Comparison of ENCODE assay signal across 14 cellular contexts in genomic region chr1:12597792-12598191, GRCh38. TPM values are rescaled to one million over a fixed set of nuclear protein-coding genes. Genes with fewer than 3 reads are reported as not detected.
DNase-seq lines count a peak whose midpoint lies in the region; ATAC-seq lines count a peak whose summit lies in the region.
"Had no signal": no experiment of that assay in that cellular context is flagged by ENCODE, and none has a peak within 500 bp of the region (broad histone marks: within the 10 kb centered on the region; RNA-seq: fewer than 3 reads in every experiment).

No MANE protein-coding gene starts in this region.

- in situ Hi-C loops in Caki2 (cut with HindIII; ENCODE audit: low pct_unique_long_range_greater_than_20kb, low sequenced_read_pairs) = no loop called here

- H3K9me3 ChIP-seq in T-helper 17 cell (ENCODE audit: control insufficient read depth, low read length, poor library complexity, severe bottlenecking) = no peaks in the 10 kb centered on the region
- H3K9me3 ChIP-seq: SK-N-SH had no signal

- H3K9me3 Mint-ChIP-seq in immature natural killer cell = no peaks in the 10 kb centered on the region
- no peaks in the 10 kb centered on the region for H3K9me3 Mint-ChIP-seq in stimulated activated naive B cell treated with anti-CD40 and anti-IgM and Interleukin-4, amounts not matched to agents 10 μg/mL and 1 μg/mL and 100 μg/mL, for 72 hours
- H3K9me3 Mint-ChIP-seq: neural crest cell had no signal

- intact Hi-C loops in posterior vena cava (cut with DNase I) = loop anchor here (5.0 to 10.0 kb wide), 2 partner anchors 45 to 113 kb away; no protein-coding TSS in a partner anchor

- peak; percentile 85 for DNase-seq in Caki2 (ENCODE audit: low read depth)
- DNase-seq in T-helper 17 cell = no peak
- DNase-seq in immature natural killer cell = no peak
- DNase-seq in stimulated activated naive B cell treated with anti-CD40 and anti-IgM and Interleukin-4, amounts not matched to agents 10 μg/mL and 1 μg/mL and 100 μg/mL, for 72 hours = no peak
- DNase-seq in NCI-H1417 treated with DMSO at 0.1 percent for 48 hours (lab: John Stamatoyannopoulos, UW) = no peak
- no peak for DNase-seq in posterior vena cava (ENCODE audit: low spot score)
- DNase-seq in activated effector memory CD4-positive, alpha-beta T cell treated with Interleukin-2 at 50 U/mL for 16 hours = no peak
- DNase-seq: activated CD4-positive, alpha-beta T cell treated with anti-CD3 and anti-CD28 coated beads, Interleukin-2, amount 50 U/mL, for 4 hours; amniotic stem cell; NCI-H524; SK-N-SH; stimulated activated CD4-positive, alpha-beta T cell treated with anti-CD3 and anti-CD28 coated beads, Interleukin-2, amount 100 ng/mL, for 24 hours had no signal

- H3K27ac Mint-ChIP-seq in T-helper 17 cell (peak overlapping the region; percentile 47), immature natural killer cell (peak overlapping the region; percentile 80 to 93 (median 84))
- H3K27ac Mint-ChIP-seq in stimulated activated naive B cell treated with anti-CD40 and anti-IgM and Interleukin-4, amounts not matched to agents 10 μg/mL and 1 μg/mL and 100 μg/mL, for 72 hours = peak overlapping the region; percentile 15

- H3K27me3 Mint-ChIP-seq in T-helper 17 cell = no peaks in the 10 kb centered on the region
- H3K27me3 Mint-ChIP-seq in immature natural killer cell (ENCODE audit: low read depth in 3 of 3) = peaks cover 0 to 11% (median 5%) of the 10 kb centered on the region in 3 donors
- H3K27me3 Mint-ChIP-seq in stimulated activated naive B cell treated with anti-CD40 and anti-IgM and Interleukin-4, amounts not matched to agents 10 μg/mL and 1 μg/mL and 100 μg/mL, for 72 hours = peaks cover 10% of the 10 kb centered on the region in 2 donors

- H3K36me3 Mint-ChIP-seq in T-helper 17 cell (ENCODE audit: low read depth) (peaks cover 5% of the 10 kb centered on the region), immature natural killer cell (peaks cover 0 to 3% (median 0%) of the 10 kb centered on the region in 3 donors)
- peaks cover 45 to 71% of the 10 kb centered on the region in 2 donors for H3K36me3 Mint-ChIP-seq in stimulated activated naive B cell treated with anti-CD40 and anti-IgM and Interleukin-4, amounts not matched to agents 10 μg/mL and 1 μg/mL and 100 μg/mL, for 72 hours

- ATAC-seq in T-helper 17 cell (no peak), HG02678 (IDR thresholded peaks at IDR 0.05; ENCODE audit: unreplicated experiment) (no peak)
- ATAC-seq in stimulated activated naive B cell treated with anti-CD40 and anti-IgM and Interleukin-4, amounts not matched to agents 10 μg/mL and 1 μg/mL and 100 μg/mL, for 72 hours (replicated peaks) = no peak

- H3K4me3 Mint-ChIP-seq in T-helper 17 cell (peak overlapping the region; percentile 47), immature natural killer cell (peak overlapping the region in 3 of 5 donors; percentile 55 to 81 (median 73))
- H3K4me3 Mint-ChIP-seq in stimulated activated naive B cell treated with anti-CD40 and anti-IgM and Interleukin-4, amounts not matched to agents 10 μg/mL and 1 μg/mL and 100 μg/mL, for 72 hours = no peak overlapping the region

- H3K4me1 Mint-ChIP-seq in T-helper 17 cell (peaks cover 42% of the 10 kb centered on the region), immature natural killer cell (peaks cover 90 to 91% of the 10 kb centered on the region in 2 donors)
- H3K4me1 Mint-ChIP-seq in stimulated activated naive B cell treated with anti-CD40 and anti-IgM and Interleukin-4, amounts not matched to agents 10 μg/mL and 1 μg/mL and 100 μg/mL, for 72 hours = peaks cover 50 to 58% of the 10 kb centered on the region in 2 donors

RNA-seq across cellular contexts. Expression of gene DHRS3, which starts 20.2 kb away (rescaled TPM):
- total RNA-seq in Caki2 (2014; rRNA removed; shearing (Covaris generic); ENCODE audit: low replicate concordance) = 489 and 550 TPM in 2 replicates
- total RNA-seq in T-helper 17 cell (10 to 100 TPM; 31.0 to 38.3 TPM), posterior vena cava (100 to 1,000 TPM; 107 to 144 TPM)
- 100 to 1,000 TPM in 1 of 3 donors, 10 to 100 TPM in 2; 70.3 to 116 (median 74.3) TPM for polyA plus RNA-seq in immature natural killer cell

RNA-seq across cellular contexts. Expression of gene AADACL4, which starts 46.1 kb away (rescaled TPM):
- total RNA-seq in Caki2 (2014; rRNA removed; shearing (Covaris generic); ENCODE audit: low replicate concordance) = not detected in 2 replicates
- total RNA-seq in T-helper 17 cell = not detected
- not detected for polyA plus RNA-seq in immature natural killer cell
- not detected for total RNA-seq in posterior vena cava
- total RNA-seq: neural crest cell had no signal

Comparison
In these comparisons a context has a peak if more than half of its experiments do, and no peak if none do; other contexts are left out.
1. H3K27ac Mint-ChIP-seq: peak in every context shown above with its lines; median percentile 84 in immature natural killer cell; 47 in T-helper 17 cell; 15 in stimulated activated naive B cell treated with anti-CD40 and anti-IgM and Interleukin-4, amounts not matched to agents 10 μg/mL and 1 μg/mL and 100 μg/mL, for 72 hours.
2. H3K4me3 Mint-ChIP-seq: peak in T-helper 17 cell (single experiment) and immature natural killer cell (3 of 5); none in stimulated activated naive B cell treated with anti-CD40 and anti-IgM and Interleukin-4, amounts not matched to agents 10 μg/mL and 1 μg/mL and 100 μg/mL, for 72 hours (0 of 2).